ENCODE assay signal across 21 cellular contexts in genomic region chr5:136007271-136007670, GRCh38. TPM values are rescaled to one million over a fixed set of nuclear protein-coding genes. Genes with fewer than 3 reads are reported as not detected.
DNase-seq lines count a peak whose midpoint lies in the region; TF ChIP-seq lines count a peak whose summit lies in the region.
"Had no signal": no experiment of that assay in that cellular context is flagged by ENCODE, and none has a peak within 500 bp of the region (broad histone marks: within the 10 kb centered on the region; RNA-seq: fewer than 3 reads in every experiment).

No MANE protein-coding gene starts in this region.

- no peaks in the 10 kb centered on the region for H3K27me3 ChIP-seq in skeletal muscle satellite cell (ENCODE audit: control insufficient read depth, insufficient read depth, low read length)
- H3K27me3 ChIP-seq in Karpas-422 (ENCODE audit: low read length), result no peaks in the 10 kb centered on the region
- H3K27me3 ChIP-seq: neutrophil had no signal

- peak; percentile 46 for DNase-seq in HFFc6
- DNase-seq in astrocyte of the spinal cord (ENCODE audit: low read depth, low spot score), result peak; percentile 22
- DNase-seq in islet precursor cell, result peak; percentile 33
- no peak for DNase-seq in activated CD4-positive, alpha-beta T cell treated with anti-CD3 and anti-CD28 coated beads, Interleukin-2, amount 50 U/mL, for 1 hour
- no peak for DNase-seq in NCI-H1417 (lab: John Stamatoyannopoulos, UW)
- no peak for DNase-seq in Karpas-422
- DNase-seq: activated CD4-positive, alpha-beta T cell treated with anti-CD3 and anti-CD28 coated beads, Interleukin-2, amount 10 ng/mL, durations not matched to agents 24 days and 14 days; anterior cingulate cortex; GDM1; immature natural killer cell; NCI-H1092; NCI-H748 treated with DMSO at 0.1 percent for 48 hours; stimulated activated CD4-positive, alpha-beta T cell treated with anti-CD3 and anti-CD28 coated beads, Interleukin-4, amount 100 ng/mL, for 1 hour had no signal

- H3K27ac ChIP-seq in Karpas-422 (ENCODE audit: low read length), result no peak overlapping the region
- H3K27ac ChIP-seq: coronary artery, neutrophil, SK-N-MC had no signal

- no peaks in the 10 kb centered on the region for H3K9me2 ChIP-seq in Karpas-422 (replicated peaks; ENCODE audit: insufficient read depth, low read length)

- H3K4me3 ChIP-seq in astrocyte of the spinal cord (ENCODE audit: low read depth, low read length) (no peak overlapping the region), skeletal muscle satellite cell (ENCODE audit: low read length) (no peak overlapping the region), Karpas-422 (ENCODE audit: low read length) (no peak overlapping the region)
- H3K4me3 ChIP-seq: coronary artery, SK-N-MC had no signal

- in situ Hi-C loops in astrocyte of the spinal cord (cut with HindIII; ENCODE audit: low sequenced_read_pairs), result no loop called here

- no peaks in the 10 kb centered on the region for H3K79me2 ChIP-seq in Karpas-422 (ENCODE audit: low read length)

- H3K9ac ChIP-seq in skeletal muscle satellite cell (ENCODE audit: low read depth, low read length), result peak overlapping the region; percentile 78
- no peak overlapping the region for H3K9ac ChIP-seq in Karpas-422 (ENCODE audit: low read length)

- no peaks in the 10 kb centered on the region for H3K36me3 ChIP-seq in skeletal muscle satellite cell (ENCODE audit: insufficient read depth, low read length)
- H3K36me3 ChIP-seq in Karpas-422 (ENCODE audit: insufficient read depth, low read length), result no peaks in the 10 kb centered on the region
- H3K36me3 ChIP-seq: neutrophil had no signal

- no peaks in the 10 kb centered on the region for H3K36me3 Mint-ChIP-seq in HFFc6 (ENCODE audit: low read depth)
- H3K36me3 Mint-ChIP-seq: immature natural killer cell, mesothelial cell of epicardium had no signal

- H2AFZ ChIP-seq in Karpas-422 (ENCODE audit: low read length), result no peak overlapping the region

- peaks cover 64% of the 10 kb centered on the region for H3K4me1 ChIP-seq in skeletal muscle satellite cell (ENCODE audit: control insufficient read depth, insufficient read depth, low read length)
- H3K4me1 ChIP-seq in Karpas-422 (ENCODE audit: low read length), result peaks cover 2% of the 10 kb centered on the region; the same call in 1 of the 2 replicates

- TF ChIP-seq CTCF in HFFc6 (IDR thresholded peaks at IDR 0.05) (no peak), astrocyte of the spinal cord (IDR thresholded peaks at IDR 0.05; ENCODE audit: low read depth, low read length) (no peak)

- H3K4me3 Mint-ChIP-seq in HFFc6, result peak overlapping the region; percentile 68; the same call in 1 of the 2 replicates
- H3K4me3 Mint-ChIP-seq: activated CD4-positive, alpha-beta T cell treated with anti-CD3 and anti-CD28 coated beads, Interleukin-2, amount 10 ng/mL, durations not matched to agents 24 days and 14 days; IgD-negative memory B cell; immature natural killer cell; mesothelial cell of epicardium had no signal

- no peaks in the 10 kb centered on the region for H3K9me3 ChIP-seq in skeletal muscle satellite cell (replicated peaks; ENCODE audit: low read length)
- no peaks in the 10 kb centered on the region for H3K9me3 ChIP-seq in Karpas-422 (ENCODE audit: low read length)
- H3K9me3 ChIP-seq: neutrophil had no signal

- H3K4me2 ChIP-seq in skeletal muscle satellite cell (ENCODE audit: low read length) (peak overlapping the region; percentile 42), Karpas-422 (ENCODE audit: low read depth, low read length, poor library complexity, severe bottlenecking) (no peak overlapping the region)

- no peaks in the 10 kb centered on the region for H4K20me1 ChIP-seq in Karpas-422 (ENCODE audit: insufficient read depth, low read depth, low read length)

- H3K27me3 Mint-ChIP-seq in HFFc6 (ENCODE audit: insufficient read depth), result no peaks in the 10 kb centered on the region

- H3K4me1 Mint-ChIP-seq in HFFc6 (ENCODE audit: low read depth), result peaks cover 67% of the 10 kb centered on the region
- H3K4me1 Mint-ChIP-seq: activated CD4-positive, alpha-beta T cell treated with anti-CD3 and anti-CD28 coated beads, Interleukin-2, amount 10 ng/mL, durations not matched to agents 24 days and 14 days; IgD-negative memory B cell; immature natural killer cell had no signal

- peak overlapping the region; percentile 91 for H3K27ac Mint-ChIP-seq in HFFc6
- H3K27ac Mint-ChIP-seq: activated CD4-positive, alpha-beta T cell treated with anti-CD3 and anti-CD28 coated beads, Interleukin-2, amount 10 ng/mL, durations not matched to agents 24 days and 14 days; IgD-negative memory B cell; immature natural killer cell; mesothelial cell of epicardium had no signal

- no peaks in the 10 kb centered on the region for H3K9me3 Mint-ChIP-seq in HFFc6
- H3K9me3 Mint-ChIP-seq: activated CD4-positive, alpha-beta T cell treated with anti-CD3 and anti-CD28 coated beads, Interleukin-2, amount 10 ng/mL, durations not matched to agents 24 days and 14 days; IgD-negative memory B cell; immature natural killer cell had no signal

RNA-seq across cellular contexts. Expression of gene TGFBI, which starts 21.5 kb away (rescaled TPM):
- total RNA-seq in HFFc6 (2021; fragmentation: NEBNext Ultra II Directional; extraction: Animal tissue kit (Norgen Biotek cat#: 25700)), result 100 to 1,000 TPM; 529 to 911 (median 784) TPM
- total RNA-seq in skeletal muscle satellite cell (2012; rRNA removed), result 1,248 and 1,783 TPM in 2 replicates
- total RNA-seq in Karpas-422 (2014; rRNA removed; shearing (Covaris generic); ENCODE audit: low replicate concordance), result not detected in 2 replicates
- total RNA-seq: activated CD4-positive, alpha-beta T cell treated with anti-CD3 and anti-CD28 coated beads, Interleukin-2, amount 10 ng/mL, durations not matched to agents 24 days and 14 days had no signal

RNA-seq across cellular contexts. Expression of gene LECT2, which starts 52.5 kb away (rescaled TPM):
- not detected for total RNA-seq in HFFc6 (2021; fragmentation: NEBNext Ultra II Directional; extraction: Animal tissue kit (Norgen Biotek cat#: 25700))
- not detected in 2 replicates for total RNA-seq in skeletal muscle satellite cell (2012; rRNA removed)
- total RNA-seq in Karpas-422 (2014; rRNA removed; shearing (Covaris generic); ENCODE audit: low replicate concordance), result not detected in 2 replicates
- total RNA-seq: activated CD4-positive, alpha-beta T cell treated with anti-CD3 and anti-CD28 coated beads, Interleukin-2, amount 10 ng/mL, durations not matched to agents 24 days and 14 days; endothelial cell of umbilical vein; mesothelial cell of epicardium; temporal lobe had no signal

Comparison
In these comparisons a context has a peak if more than half of its experiments do, and no peak if none do; other contexts are left out.
1. DNase-seq: peak in HFFc6 (single experiment), astrocyte of the spinal cord (single experiment) and islet precursor cell (single experiment); none in activated CD4-positive, alpha-beta T cell treated with anti-CD3 and anti-CD28 coated beads, Interleukin-2, amount 50 U/mL, for 1 hour (single experiment), NCI-H1417 (0 of 3) and Karpas-422 (single experiment).
2. RNA of gene TGFBI, which starts 21.5 kb away (total RNA-seq): 529 to 911 TPM in HFFc6; not detected in Karpas-422; every median in the first group is over 100 times any median in the second.